Comparison of ENCODE assay signal across 9 cellular contexts in genomic region chr10:110871236-110872084, GRCh38. TPM values are rescaled to one million over a fixed set of nuclear protein-coding genes. Genes with fewer than 3 reads are reported as not detected.
DNase-seq lines count a peak whose midpoint lies in the region; ATAC-seq, FAIRE-seq and TF ChIP-seq lines count a peak whose summit lies in the region.
"Had no signal": no experiment of that assay in that cellular context is flagged by ENCODE, and none has a peak within 500 bp of the region (broad histone marks: within the 10 kb centered on the region; RNA-seq: fewer than 3 reads in every experiment).

Gene PDCD4 (plus strand): TSS chr10:110871928. CDS start chr10:110876028, 4,100 bp downstream.

- H3K4me1 Mint-ChIP-seq in chondrocyte (ENCODE audit: low read depth), result peaks cover 52% of the 10 kb centered on the region

- H3K9me3 ChIP-seq in kidney (ENCODE audit: control insufficient read depth in 1 of 2, low read length in 2 of 2), result no peaks in the 10 kb centered on the region

- intact Hi-C loops in kidney (cut with DNase I), result no loop called here

- peaks cover 0 to 8% of the 10 kb centered on the region in 2 donors for H3K4me1 ChIP-seq in kidney (ENCODE audit: control insufficient read depth in 1 of 2, insufficient read depth in 1 of 2, low read depth in 1 of 2, low read length in 2 of 2)

- peak within 1 kb of the TSS; percentile 71 to 81 for H3K9ac ChIP-seq in kidney (ENCODE audit: low read length in 2 of 2)

- peak within 1 kb of the TSS; percentile 75 to 85 for H3K4me3 ChIP-seq in kidney (ENCODE audit: low read length in 2 of 2)

- peak; percentile 97 for DNase-seq in AG09319 (ENCODE audit: extremely low read depth, low read depth)
- DNase-seq in NCI-H460 (ENCODE audit: extremely low read depth, low read depth), result peak; percentile 99
- peak; percentile 91 to 94 for DNase-seq in activated CD4-positive, alpha-beta T cell treated with anti-CD3 and anti-CD28 coated beads for 24 hours (ENCODE audit: low read depth in 2 of 2)
- peak; percentile 100 for DNase-seq in chondrocyte (ENCODE audit: low spot score)
- peak; percentile 100 for DNase-seq in kidney
- DNase-seq in stimulated activated CD4-positive, alpha-beta T cell treated with anti-CD3 and anti-CD28 coated beads, Interleukin-15, amount 100 ng/mL, for 24 hours, result peak; percentile 99

- H3K27me3 Mint-ChIP-seq in chondrocyte (ENCODE audit: low read depth), result no peaks in the 10 kb centered on the region

- peak within 1 kb of the TSS; percentile 90 to 91 for H3K27ac ChIP-seq in kidney (ENCODE audit: low read depth in 2 of 2, low read length in 2 of 2)

- no peak for TF ChIP-seq CTCF in AG09319 (IDR thresholded peaks at IDR 0.05; ENCODE audit: low read depth, low read length)
- TF ChIP-seq CTCF in chondrocyte (IDR thresholded peaks at IDR 0.05), result no peak
- TF ChIP-seq CTCF in kidney (IDR thresholded peaks at IDR 0.05; ENCODE audit: borderline replicate concordance, extremely low read depth, insufficient read depth), result no peak

- H3K27ac Mint-ChIP-seq in chondrocyte (ENCODE audit: unreplicated experiment), result peak within 1 kb of the TSS; percentile 97

- peak within 1 kb of the TSS; percentile 81 for H3K4me3 Mint-ChIP-seq in chondrocyte (ENCODE audit: unreplicated experiment)

- ATAC-seq in GM19035 (IDR thresholded peaks at IDR 0.05; ENCODE audit: unreplicated experiment) (peak; percentile 79), HG03378 (IDR thresholded peaks at IDR 0.05; ENCODE audit: unreplicated experiment) (peak; percentile 68)

- H3K36me3 Mint-ChIP-seq in chondrocyte (ENCODE audit: low read depth), result no peaks in the 10 kb centered on the region

- H3K9me3 Mint-ChIP-seq in chondrocyte (ENCODE audit: low read depth), result no peaks in the 10 kb centered on the region

- peak; percentile 74 for FAIRE-seq in kidney (lab: Jason Lieb, UNC)
- FAIRE-seq: islet of Langerhans had no signal

- H3K36me3 ChIP-seq in kidney (ENCODE audit: control insufficient read depth in 1 of 2, insufficient read depth in 2 of 2, low read length in 2 of 2), result no peaks in the 10 kb centered on the region

RNA-seq across cellular contexts. Expression of gene PDCD4, which starts in this region (rescaled TPM):
- total RNA-seq in NCI-H460 (2014; rRNA removed; shearing (Covaris generic)), result 71.5 and 82.1 TPM in 2 replicates
- polyA plus RNA-seq in NCI-H460 (2014; cell fraction: nucleus; rRNA removed), result 36.5 and 60.4 TPM in 2 replicates
- total RNA-seq in chondrocyte (73.7 to 100 TPM (median 80.3 TPM) in 3 replicates), kidney (75.9 TPM)
- 57.7 TPM for polyA plus RNA-seq in kidney (ENCODE audit: insufficient read depth, low read depth, low replicate concordance)

Comparison
In these comparisons a context has a peak if more than half of its experiments do, and no peak if none do; other contexts are left out.
1. Peak in every context shown above with its lines: DNase-seq, ATAC-seq, H3K4me3 ChIP-seq and H3K27ac ChIP-seq.